12 cellular contexts compared by ENCODE assay signal in genomic region chr1:113153116-113153803, GRCh38.
A peak's percentile ranks its signal among the peaks of the same experiment; 100 is the strongest.
DNase-seq lines count a peak whose midpoint lies in the region; ATAC-seq and TF ChIP-seq lines count a peak whose summit lies in the region.
"Had no signal": no experiment of that assay in that cellular context is flagged by ENCODE, and none has a peak within 500 bp of the region (broad histone marks: within the 10 kb centered on the region; RNA-seq: fewer than 3 reads in every experiment).

No MANE protein-coding gene starts in this region.

- TF ChIP-seq RAD21 in liver (IDR thresholded peaks at IDR 0.05) = peak in 1 of 2 donors; percentile 44

- H3K27me3 ChIP-seq in liver (ENCODE audit: control insufficient read depth in 4 of 4, insufficient read depth in 4 of 4, low read length in 3 of 4) = no peaks in the 10 kb centered on the region

- H3K27ac ChIP-seq in liver (ENCODE audit: low read depth in 1 of 2, low read length in 2 of 2) = no peak overlapping the region
- H3K27ac ChIP-seq: skin epidermis had no signal

- 86% methylated on average over 5 of the region's 5 CpGs for WGBS in liver

- no peak overlapping the region for H3K4me3 ChIP-seq in liver (ENCODE audit: low read depth in 1 of 3, low read length in 3 of 3)
- H3K4me3 ChIP-seq: skin epidermis had no signal

- peaks cover 0 to 8% (median 3%) of the 10 kb centered on the region in 4 donors for H3K4me1 ChIP-seq in liver (ENCODE audit: control insufficient read depth in 4 of 4, insufficient read depth in 4 of 4, low read length in 3 of 4)

- no peak for TF ChIP-seq CTCF in liver (IDR thresholded peaks at IDR 0.05; ENCODE audit: low read depth, low read length, missing input control)

- no peak for ATAC-seq in GM19035 (IDR thresholded peaks at IDR 0.05; ENCODE audit: unreplicated experiment)
- ATAC-seq in GM18861 (IDR thresholded peaks at IDR 0.05; ENCODE audit: unreplicated experiment) = no peak
- ATAC-seq: naive thymus-derived CD4-positive, alpha-beta T cell had no signal

- peaks cover 0 to 2% (median 0%) of the 10 kb centered on the region in 4 donors for H3K9me3 ChIP-seq in liver (ENCODE audit: control insufficient read depth in 4 of 4, low read length in 3 of 4)

- H3K36me3 ChIP-seq in liver (ENCODE audit: control insufficient read depth in 4 of 4, insufficient read depth in 3 of 4, low read depth in 1 of 4, low read length in 3 of 4) = no peaks in the 10 kb centered on the region

- H3K9ac ChIP-seq in liver (ENCODE audit: low read depth in 1 of 2, low read length in 2 of 2) = no peak overlapping the region

- peak; percentile 67 for DNase-seq in DMS 273 (lab: John Stamatoyannopoulos, UW; ENCODE audit: unreplicated experiment)
- DNase-seq in M059J (ENCODE audit: low read depth) = peak; percentile 50
- DNase-seq in astrocyte of the hippocampus (ENCODE audit: low read depth, low spot score) = peak; percentile 25
- DNase-seq in NCI-H510A (lab: John Stamatoyannopoulos, UW) = no peak
- no peak for DNase-seq in NCI-H345 (lab: John Stamatoyannopoulos, UW)
- DNase-seq: naive thymus-derived CD4-positive, alpha-beta T cell; NCI-H187; T1000 had no signal

TF ChIP-seq in liver, 16 proteins besides CTCF, POLR2A, EP300 and RAD21:
- TF ChIP-seq JUND (IDR thresholded peaks at IDR 0.05) (no peak), HNF4A (conservative IDR thresholded peaks at IDR 0.05) (peak; percentile 45 to 59)

Comparison
In these comparisons a context has a peak if more than half of its experiments do, and no peak if none do; other contexts are left out.
1. DNase-seq: peak in DMS 273 (single experiment), M059J (single experiment) and astrocyte of the hippocampus (single experiment); none in NCI-H510A (single experiment) and NCI-H345 (single experiment).